Comparison of ENCODE assay signal across 19 cellular contexts in the genomic region with DNA sequence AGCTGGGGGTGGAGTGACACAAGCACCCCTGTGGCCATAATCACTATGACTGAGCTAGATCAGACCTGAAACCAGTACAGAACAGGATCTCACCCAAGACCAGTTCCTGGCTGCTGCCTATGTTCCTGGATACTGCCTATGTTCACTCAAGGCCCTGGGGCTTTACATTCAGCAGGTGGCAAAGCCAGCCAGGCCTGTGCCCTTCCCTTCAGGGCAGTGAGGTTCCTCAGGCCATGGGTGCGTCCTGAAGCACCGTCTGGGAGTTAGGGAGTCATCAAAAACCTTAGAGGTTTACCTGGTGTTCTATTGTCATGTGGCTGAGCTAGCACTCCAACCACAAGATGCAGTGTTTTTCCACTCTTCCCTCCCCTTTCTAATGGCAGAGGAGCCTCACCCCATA.
"Had no signal": no experiment of that assay in that cellular context is flagged by ENCODE, and none has a peak within 500 bp of the region (broad histone marks: within the 10 kb centered on the region; RNA-seq: fewer than 3 reads in every experiment).

No MANE protein-coding gene starts in this region.

- DNase-seq: colonic mucosa; cortex of kidney; dermis blood vessel endothelial cell; dorsolateral prefrontal cortex; effector CD4-positive, alpha-beta T cell; effector CD8-positive, alpha-beta T cell; effector memory CD4-positive, alpha-beta T cell; effector memory CD8-positive, alpha-beta T cell; endodermal cell; erythroblast; esophagus squamous epithelium; foreskin fibroblast; foreskin keratinocyte; foreskin melanocyte; gastrocnemius medialis; glutamatergic neuron; head of caudate nucleus; heart left ventricle; heart right ventricle had no signal
